8 cellular contexts compared by ENCODE assay signal in the genomic region with DNA sequence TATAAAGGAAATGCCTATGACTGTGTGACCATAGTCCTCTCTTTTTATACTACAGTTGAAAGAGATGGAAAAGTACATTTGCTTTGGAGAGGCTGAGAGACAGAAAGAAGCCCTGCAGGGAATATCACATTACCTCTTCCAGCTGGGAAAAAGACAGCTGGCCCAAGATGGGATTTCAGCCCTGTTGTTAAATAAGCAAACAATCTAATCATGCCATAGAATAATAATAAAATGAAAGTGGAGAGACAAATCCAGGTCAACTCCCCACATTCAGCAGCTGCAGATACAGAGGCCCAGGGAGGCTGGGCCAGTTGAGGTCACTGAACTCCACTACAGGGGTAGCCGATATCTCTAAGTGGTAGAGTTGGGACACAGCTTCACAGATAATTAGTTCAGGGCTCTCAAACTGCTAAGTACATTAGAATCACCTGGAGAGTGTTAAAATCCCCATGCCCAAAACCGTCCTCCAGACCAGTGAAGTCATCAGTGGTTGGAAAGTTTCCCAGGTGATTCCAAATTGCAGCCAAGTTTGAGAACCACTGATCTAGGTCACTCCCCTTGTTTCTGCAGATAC.
A peak's percentile ranks its signal among the peaks of the same experiment; 100 is the strongest.
DNase-seq lines count a peak whose midpoint lies in the region; ATAC-seq and TF ChIP-seq lines count a peak whose summit lies in the region.

No MANE protein-coding gene starts in this region.

- DNase-seq in NCI-H1417 treated with DMSO at 0.1 percent for 48 hours (lab: John Stamatoyannopoulos, UW) = peak; percentile 57
- DNase-seq in right atrium auricular region (ENCODE audit: low spot score) = peak; percentile 54
- no peak for DNase-seq in thoracic aorta (ENCODE audit: low spot score)
- DNase-seq in HT-29 (ENCODE audit: low spot score) = no peak
- DNase-seq in kidney tubule cell (ENCODE audit: low spot score) = no peak

- H3K4me3 ChIP-seq in right atrium auricular region (no peak overlapping the region), thoracic aorta (peak overlapping the region; percentile 49)

- H3K27me3 ChIP-seq in right atrium auricular region (no peaks in the 10 kb centered on the region), thoracic aorta (replicated peaks; ENCODE audit: insufficient read depth) (no peaks in the 10 kb centered on the region)

- TF ChIP-seq CTCF in right atrium auricular region (IDR thresholded peaks at IDR 0.05) = no peak
- TF ChIP-seq CTCF in thoracic aorta (IDR thresholded peaks at IDR 0.05) = no peak

- H3K36me3 ChIP-seq in right atrium auricular region = no peaks in the 10 kb centered on the region
- no peaks in the 10 kb centered on the region for H3K36me3 ChIP-seq in thoracic aorta

- no peaks in the 10 kb centered on the region for H3K9me3 ChIP-seq in right atrium auricular region
- no peaks in the 10 kb centered on the region for H3K9me3 ChIP-seq in thoracic aorta

- peak; percentile 50; the same call in 2 of the 3 replicates for ATAC-seq in SK-N-SH treated with all-trans-retinoic acid at 6 μM for 48 hours
- ATAC-seq in thoracic aorta (ENCODE audit: insufficient number of reproducible peaks, low FRiP score, low read depth) = peak; percentile 29
- no peak for ATAC-seq in HG03097 (IDR thresholded peaks at IDR 0.05; ENCODE audit: low FRiP score, unreplicated experiment)
- ATAC-seq in GM19023 (IDR thresholded peaks at IDR 0.05; ENCODE audit: unreplicated experiment) = no peak

- H3K4me1 ChIP-seq in right atrium auricular region (peaks cover 0 to 12% of the 10 kb centered on the region in 2 donors), thoracic aorta (ENCODE audit: control insufficient read depth in 1 of 2, low read depth in 2 of 2) (peaks cover 16 to 29% of the 10 kb centered on the region in 2 donors)

- H3K27ac ChIP-seq in right atrium auricular region (no peak overlapping the region), thoracic aorta (peak overlapping the region; percentile 83 to 92)

TF ChIP-seq in SK-N-SH treated with all-trans-retinoic acid at 6 μM for 48 hours, 23 proteins besides CTCF, POLR2A, EP300 and RAD21:
- TF ChIP-seq SNAI2 (CRISPR knock-in tag; IDR thresholded peaks at IDR 0.05) (no peak), PPARA (CRISPR knock-in tag; IDR thresholded peaks at IDR 0.05; ENCODE audit: borderline replicate concordance) (no peak), ZFP3 (CRISPR knock-in tag; IDR thresholded peaks at IDR 0.05) (no peak), PATZ1 (CRISPR knock-in tag; IDR thresholded peaks at IDR 0.05; ENCODE audit: borderline replicate concordance) (no peak), ZNF70 (CRISPR knock-in tag; IDR thresholded peaks at IDR 0.05) (no peak), ZFP30 (CRISPR knock-in tag; IDR thresholded peaks at IDR 0.05) (no peak), TOX (CRISPR knock-in tag; IDR thresholded peaks at IDR 0.05; ENCODE audit: borderline replicate concordance) (no peak), ZC3H10 (CRISPR knock-in tag; IDR thresholded peaks at IDR 0.05) (no peak), ESRRG (CRISPR knock-in tag; IDR thresholded peaks at IDR 0.05) (no peak)

Comparison
In these comparisons a context has a peak if more than half of its experiments do, and no peak if none do; other contexts are left out.
1. DNase-seq: peak in NCI-H1417 treated with DMSO at 0.1 percent for 48 hours (single experiment) and right atrium auricular region (single experiment); none in thoracic aorta (single experiment), HT-29 (single experiment) and kidney tubule cell (single experiment).
2. ATAC-seq: peak in SK-N-SH treated with all-trans-retinoic acid at 6 μM for 48 hours (single experiment) and thoracic aorta (single experiment); none in HG03097 (single experiment) and GM19023 (single experiment).
3. H3K27ac ChIP-seq: peak in thoracic aorta (2 of 2); none in right atrium auricular region (0 of 2).